8 cellular contexts compared by ENCODE assay signal in genomic region chr20:35561268-35561667, GRCh38. TPM values are rescaled to one million over a fixed set of nuclear protein-coding genes. Genes with fewer than 3 reads are reported as not detected.
DNase-seq lines count a peak whose midpoint lies in the region; ATAC-seq, FAIRE-seq and TF ChIP-seq lines count a peak whose summit lies in the region.

No MANE protein-coding gene starts in this region.

- peaks cover 14% of the 10 kb centered on the region; the same call in 1 of the 2 replicates for H3K4me1 Mint-ChIP-seq in WTC11

- H3K4me1 ChIP-seq in kidney (ENCODE audit: control insufficient read depth in 1 of 2, insufficient read depth in 1 of 2, low read depth in 1 of 2, low read length in 2 of 2): no peaks in the 10 kb centered on the region

- H3K27me3 Mint-ChIP-seq in WTC11 (ENCODE audit: low read depth): no peaks in the 10 kb centered on the region

- H3K36me3 ChIP-seq in kidney (ENCODE audit: control insufficient read depth in 1 of 2, insufficient read depth in 2 of 2, low read length in 2 of 2): no peaks in the 10 kb centered on the region

- H3K27ac ChIP-seq in 22Rv1 (no peak overlapping the region), kidney (ENCODE audit: low read depth in 2 of 2, low read length in 2 of 2) (no peak overlapping the region)

- TF ChIP-seq CTCF in 22Rv1 (IDR thresholded peaks at IDR 0.05): peak; percentile 20
- no peak for TF ChIP-seq CTCF in WTC11 (IDR thresholded peaks at IDR 0.05)
- peak; percentile 26 for TF ChIP-seq CTCF in kidney (IDR thresholded peaks at IDR 0.05; ENCODE audit: borderline replicate concordance, extremely low read depth, insufficient read depth)

- DNase-seq in Daoy (ENCODE audit: low read depth) (peak; percentile 58), NCI-H146 treated with DMSO at 0.1 percent for 48 hours (lab: John Stamatoyannopoulos, UW; ENCODE audit: unreplicated experiment) (peak; percentile 11), WTC11 (ENCODE audit: low spot score) (peak; percentile 60), kidney (no peak), OCI-M2 (lab: John Stamatoyannopoulos, UW; ENCODE audit: unreplicated experiment) (no peak)

- no peak overlapping the region for H3K4me3 Mint-ChIP-seq in WTC11

- H3K9ac ChIP-seq in kidney (ENCODE audit: low read length in 2 of 2): no peak overlapping the region

- H3K4me3 ChIP-seq in kidney (ENCODE audit: low read length in 2 of 2): no peak overlapping the region

- no peaks in the 10 kb centered on the region for H3K9me3 ChIP-seq in kidney (ENCODE audit: control insufficient read depth in 1 of 2, low read length in 2 of 2)

- POLR2A ChIA-PET in WTC11 (lab: Charles Lee): no interaction called here

- no peak for FAIRE-seq in kidney (lab: Jason Lieb, UNC)

- no peaks in the 10 kb centered on the region for H3K9me3 Mint-ChIP-seq in WTC11

- CTCF ChIA-PET in WTC11 (lab: Charles Lee): interaction anchor here (0.9 to 2.6 kb wide), 7 partner anchors 12 to 393 kb away, joined by 3 to 8 read pairs (median 5); no protein-coding TSS in a partner anchor

- peak; percentile 82 for ATAC-seq in WTC11
- no peak for ATAC-seq in GM18520 (IDR thresholded peaks at IDR 0.05; ENCODE audit: unreplicated experiment)
- no peak for ATAC-seq in HG03175 (IDR thresholded peaks at IDR 0.05; ENCODE audit: unreplicated experiment)

- no peak overlapping the region; the same call in 1 of the 2 replicates for H3K27ac Mint-ChIP-seq in WTC11

- H3K36me3 Mint-ChIP-seq in WTC11: peaks cover 12% of the 10 kb centered on the region

- intact Hi-C loops in kidney (cut with DNase I): no loop called here

TF ChIP-seq in WTC11, 78 proteins besides CTCF, POLR2A, EP300 and RAD21:
- TF ChIP-seq ATF3 (CRISPR knock-in tag; conservative IDR thresholded peaks at IDR 0.05): no peak
- TF ChIP-seq NFE2L1 (CRISPR knock-in tag; IDR thresholded peaks at IDR 0.05): no peak
- TF ChIP-seq ATF6 (CRISPR knock-in tag; IDR thresholded peaks at IDR 0.05): no peak
- TF ChIP-seq ERG (CRISPR knock-in tag; IDR thresholded peaks at IDR 0.05): no peak

RNA-seq across cellular contexts. Expression of gene ERGIC3, which starts 19.4 kb away (rescaled TPM):
- total RNA-seq in Daoy (2014; rRNA removed; shearing (Covaris generic)): 172 and 178 TPM in 2 replicates
- 168 to 181 TPM (median 179 TPM) in 3 replicates for total RNA-seq in WTC11 (2021)
- 230 TPM for total RNA-seq in kidney
- polyA plus RNA-seq in kidney (ENCODE audit: insufficient read depth, low read depth, low replicate concordance): 371 TPM

RNA-seq across cellular contexts. Expression of gene C20orf173, which starts 31.8 kb away (rescaled TPM):
- not detected in 2 replicates for total RNA-seq in Daoy (2014; rRNA removed; shearing (Covaris generic))
- total RNA-seq in WTC11 (2021): not detected in 3 replicates
- not detected for total RNA-seq in kidney
- not detected for polyA plus RNA-seq in kidney (ENCODE audit: insufficient read depth, low read depth, low replicate concordance)

RNA-seq across cellular contexts. Expression of gene SPAG4, which starts 54.4 kb away (rescaled TPM):
- 0.17 TPM in 1 of 2 replicates, not detected in the other for total RNA-seq in Daoy (2014; rRNA removed; shearing (Covaris generic))
- 3.5 to 8.6 TPM (median 8.4 TPM) in 3 replicates for total RNA-seq in WTC11 (2021)
- 16.0 TPM for total RNA-seq in kidney
- 13.1 TPM for polyA plus RNA-seq in kidney (ENCODE audit: insufficient read depth, low read depth, low replicate concordance)

Comparison
In these comparisons a context has a peak if more than half of its experiments do, and no peak if none do; other contexts are left out.
1. DNase-seq: peak in Daoy (single experiment), NCI-H146 treated with DMSO at 0.1 percent for 48 hours (single experiment) and WTC11 (single experiment); none in kidney (single experiment) and OCI-M2 (single experiment).